18 cellular contexts compared by ENCODE assay signal in the genomic region with DNA sequence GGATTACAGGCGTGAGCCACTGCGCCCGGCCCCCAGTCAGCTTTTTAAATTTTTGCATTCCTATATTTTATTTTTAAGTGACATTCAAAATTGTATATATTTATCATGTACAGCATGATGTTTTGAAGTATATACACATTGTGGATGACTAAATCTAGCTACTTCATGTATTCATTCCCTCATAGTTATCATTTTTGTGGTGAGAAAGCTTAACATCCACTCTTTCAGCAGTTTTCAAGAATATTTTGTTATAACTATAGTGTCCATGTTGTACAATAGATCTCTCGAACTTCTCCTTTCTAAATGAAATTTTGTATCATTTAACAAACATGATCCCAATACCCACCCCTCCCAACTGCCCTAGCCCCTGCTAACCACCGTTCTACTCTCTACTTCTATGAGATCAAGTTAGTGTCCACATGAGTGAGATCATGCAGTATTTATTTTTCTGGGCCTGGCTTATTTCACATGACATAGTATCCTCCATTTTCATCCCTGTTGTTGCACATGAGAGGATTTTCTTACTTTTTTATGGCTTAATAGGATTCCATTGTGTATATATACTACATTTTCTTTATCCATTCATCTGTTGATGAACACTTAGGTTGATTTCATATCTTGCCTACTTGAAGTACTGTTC. TPM values are rescaled to one million over a fixed set of nuclear protein-coding genes. Genes with fewer than 3 reads are reported as not detected.
DNase-seq lines count a peak whose midpoint lies in the region; ATAC-seq, FAIRE-seq and TF ChIP-seq lines count a peak whose summit lies in the region.
"Had no signal": no experiment of that assay in that cellular context is flagged by ENCODE, and none has a peak within 500 bp of the region (broad histone marks: within the 10 kb centered on the region; RNA-seq: fewer than 3 reads in every experiment).

No MANE protein-coding gene starts in this region.

- H3K4me1 ChIP-seq in adipocyte (ENCODE audit: control insufficient read depth, insufficient read depth, low read length) (peaks cover 11% of the 10 kb centered on the region), vagina (no peaks in the 10 kb centered on the region)
- H3K4me1 ChIP-seq: BLaER1 had no signal

- no peak for TF ChIP-seq CTCF in vagina (IDR thresholded peaks at IDR 0.05)

- intact Hi-C loops in vagina (cut with DNase I), result no loop called here

- peak; percentile 57 for DNase-seq in adipocyte (ENCODE audit: low read depth)
- peak; percentile 43 for DNase-seq in hepatic stellate cell (ENCODE audit: low spot score)
- DNase-seq in vagina (ENCODE audit: extremely low spot score in 2 of 2), result no peak
- DNase-seq: CD8-positive, alpha-beta T cell; DMS79; GF-D8; NCI-H1092; NCI-H510A treated with DMSO at 0.1 percent for 48 hours; NCI-H82 had no signal

- no peak for TF ChIP-seq POLR2A in vagina (IDR thresholded peaks at IDR 0.05)

- no peaks in the 10 kb centered on the region for H3K27me3 ChIP-seq in adipocyte (replicated peaks; ENCODE audit: control insufficient read depth, insufficient read depth, low read length)
- H3K27me3 ChIP-seq in vagina, result no peaks in the 10 kb centered on the region
- H3K27me3 ChIP-seq: BLaER1 had no signal

- H3K4me3 ChIP-seq in adipocyte (ENCODE audit: low read length) (no peak overlapping the region), vagina (no peak overlapping the region)
- H3K4me3 ChIP-seq: BLaER1 had no signal

- no peaks in the 10 kb centered on the region for H3K36me3 ChIP-seq in adipocyte (ENCODE audit: control insufficient read depth, insufficient read depth, low read length, severe bottlenecking)
- H3K36me3 ChIP-seq in vagina, result no peaks in the 10 kb centered on the region
- H3K36me3 ChIP-seq: BLaER1 had no signal

- H3K9me3 ChIP-seq in adipocyte (ENCODE audit: control insufficient read depth, low read length), result no peaks in the 10 kb centered on the region
- no peaks in the 10 kb centered on the region for H3K9me3 ChIP-seq in vagina
- H3K9me3 ChIP-seq: BLaER1 had no signal

- no peak overlapping the region for H3K27ac ChIP-seq in vagina
- H3K27ac ChIP-seq: BLaER1 had no signal

- no peak for ATAC-seq in GM19452 (IDR thresholded peaks at IDR 0.05; ENCODE audit: unreplicated experiment)
- no peak for ATAC-seq in GM19395 (IDR thresholded peaks at IDR 0.05; ENCODE audit: unreplicated experiment)
- no peak for ATAC-seq in HG03159 (IDR thresholded peaks at IDR 0.05; ENCODE audit: unreplicated experiment)
- ATAC-seq: CD8-positive, alpha-beta T cell had no signal

- no peak overlapping the region for H3K9ac ChIP-seq in adipocyte (ENCODE audit: low read length)
- H3K9ac ChIP-seq: BLaER1 had no signal

- FAIRE-seq in G401.6 (lab: Jason Lieb, UNC), result peak; percentile 23
- FAIRE-seq: GM12892 had no signal

RNA-seq across cellular contexts. Expression of gene HEBP1, which starts 8.8 kb away (rescaled TPM):
- total RNA-seq in vagina, result 47.6 TPM

RNA-seq across cellular contexts. Expression of gene FAM234B, which starts 35.3 kb away (rescaled TPM):
- total RNA-seq in vagina, result 11.0 TPM

RNA-seq across cellular contexts. Expression of gene GPRC5D, which starts 56.9 kb away (rescaled TPM):
- total RNA-seq in vagina, result not detected
- total RNA-seq: CD8-positive, alpha-beta T cell; H4; MCF 10A; SK-MEL-5 had no signal

Comparison
In these comparisons a context has a peak if more than half of its experiments do, and no peak if none do; other contexts are left out.
1. DNase-seq: peak in adipocyte (single experiment) and hepatic stellate cell (single experiment); none in vagina (0 of 2).